10 cellular contexts compared by ENCODE assay signal in the genomic region with DNA sequence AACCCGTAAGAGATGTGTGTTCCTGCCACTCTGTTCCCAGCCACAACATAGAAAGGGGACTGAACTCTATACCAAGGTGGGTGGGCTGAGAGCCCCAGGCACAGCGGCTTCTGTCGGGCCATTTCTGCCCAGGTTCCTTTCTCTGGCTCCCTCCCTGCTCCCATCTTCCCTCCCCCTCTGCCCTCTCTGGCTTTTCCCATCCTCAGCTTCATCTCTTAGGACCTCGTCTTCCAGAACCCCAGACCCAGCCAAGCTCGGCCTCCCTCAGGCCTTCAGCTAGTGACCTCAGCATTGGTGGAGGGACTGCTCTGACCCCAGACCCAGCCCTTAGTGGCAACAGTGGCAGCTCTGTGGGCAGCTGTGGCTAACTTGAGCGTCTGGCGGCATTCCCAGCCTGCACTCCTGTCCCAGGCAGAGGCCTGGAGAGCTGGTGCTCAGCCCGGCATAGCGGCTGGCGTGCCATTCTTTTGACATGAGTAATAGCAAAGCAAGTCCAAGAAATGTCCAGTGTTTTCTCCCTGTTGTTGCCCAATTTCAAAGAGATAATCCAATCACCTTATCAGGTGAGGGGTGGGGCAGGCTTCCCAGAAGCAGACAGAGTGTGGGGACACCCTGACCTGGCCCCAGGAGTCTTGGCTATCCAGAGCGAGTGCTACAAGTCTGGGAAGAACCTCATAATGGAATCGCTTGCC. TPM values are rescaled to one million over a fixed set of nuclear protein-coding genes. Genes with fewer than 3 reads are reported as not detected.
DNase-seq lines count a peak whose midpoint lies in the region; ATAC-seq and TF ChIP-seq lines count a peak whose summit lies in the region.
"Had no signal": no experiment of that assay in that cellular context is flagged by ENCODE, and none has a peak within 500 bp of the region (broad histone marks: within the 10 kb centered on the region; RNA-seq: fewer than 3 reads in every experiment).

No MANE protein-coding gene starts in this region.

- DNase-seq in 8988T (peak; percentile 69), MG63 (peak; percentile 95), esophagus muscularis mucosa (ENCODE audit: extremely low spot score) (no peak), cerebellar nuclear complex (lab: John Stamatoyannopoulos, UW) (no peak), SIG-M5 treated with dmso at 0.1 percent for 504 hours (lab: John Stamatoyannopoulos, UW; ENCODE audit: unreplicated experiment) (no peak)
- DNase-seq in T-helper 2 cell treated with Interferon-gamma antibody and Interleukin-4, amounts not matched to agents 5 μg/mL and 100 μg/mL, for 36 hours (ENCODE audit: low spot score): no peak
- DNase-seq in natural killer cell treated with Interleukin-12 subunit alpha and Interleukin-12 subunit beta and Interleukin-15 and Interleukin-18, amount 100 ng/mL, for 72 hours (ENCODE audit: low spot score): no peak
- DNase-seq: activated CD4-positive, alpha-beta T cell treated with anti-CD3 and anti-CD28 coated beads, Interleukin-2, amount 10 ng/mL, durations not matched to agents 24 days and 14 days; NCI-H526 had no signal

- H3K9me3 ChIP-seq in MG63 (no peaks in the 10 kb centered on the region), esophagus muscularis mucosa (no peaks in the 10 kb centered on the region), muscle layer of duodenum (ENCODE audit: control insufficient read depth in 1 of 2, low read length in 2 of 2) (no peaks in the 10 kb centered on the region)

- H3K27ac Mint-ChIP-seq in T-helper 2 cell treated with Interferon-gamma antibody and Interleukin-4, amounts not matched to agents 5 μg/mL and 100 μg/mL, for 36 hours: no peak overlapping the region
- H3K27ac Mint-ChIP-seq in natural killer cell treated with Interleukin-12 subunit alpha and Interleukin-12 subunit beta and Interleukin-15 and Interleukin-18, amount 100 ng/mL, for 72 hours: no peak overlapping the region
- H3K27ac Mint-ChIP-seq: activated CD4-positive, alpha-beta T cell treated with anti-CD3 and anti-CD28 coated beads, Interleukin-2, amount 10 ng/mL, durations not matched to agents 24 days and 14 days had no signal

- intact Hi-C loops in esophagus muscularis mucosa (cut with DNase I): no loop called here

- H3K4me3 ChIP-seq in MG63 (no peak overlapping the region), esophagus muscularis mucosa (no peak overlapping the region), muscle layer of duodenum (ENCODE audit: low read depth in 1 of 2, low read length in 2 of 2) (no peak overlapping the region)

- ATAC-seq in natural killer cell treated with Interleukin-12 subunit alpha and Interleukin-12 subunit beta and Interleukin-15 and Interleukin-18, amount 100 ng/mL, for 72 hours: no peak

- H3K9me3 Mint-ChIP-seq in T-helper 2 cell treated with Interferon-gamma antibody and Interleukin-4, amounts not matched to agents 5 μg/mL and 100 μg/mL, for 36 hours: no peaks in the 10 kb centered on the region
- H3K9me3 Mint-ChIP-seq in natural killer cell treated with Interleukin-12 subunit alpha and Interleukin-12 subunit beta and Interleukin-15 and Interleukin-18, amount 100 ng/mL, for 72 hours: no peaks in the 10 kb centered on the region
- H3K9me3 Mint-ChIP-seq: activated CD4-positive, alpha-beta T cell treated with anti-CD3 and anti-CD28 coated beads, Interleukin-2, amount 10 ng/mL, durations not matched to agents 24 days and 14 days had no signal

- TF ChIP-seq EP300 in esophagus muscularis mucosa (IDR thresholded peaks at IDR 0.05): no peak

- no peak overlapping the region for H3K4me3 Mint-ChIP-seq in T-helper 2 cell treated with Interferon-gamma antibody and Interleukin-4, amounts not matched to agents 5 μg/mL and 100 μg/mL, for 36 hours
- H3K4me3 Mint-ChIP-seq in natural killer cell treated with Interleukin-12 subunit alpha and Interleukin-12 subunit beta and Interleukin-15 and Interleukin-18, amount 100 ng/mL, for 72 hours: no peak overlapping the region
- H3K4me3 Mint-ChIP-seq: activated CD4-positive, alpha-beta T cell treated with anti-CD3 and anti-CD28 coated beads, Interleukin-2, amount 10 ng/mL, durations not matched to agents 24 days and 14 days had no signal

- TF ChIP-seq POLR2A in esophagus muscularis mucosa (IDR thresholded peaks at IDR 0.05; ENCODE audit: low read depth): no peak

- peaks cover 2% of the 10 kb centered on the region for H3K27me3 Mint-ChIP-seq in T-helper 2 cell treated with Interferon-gamma antibody and Interleukin-4, amounts not matched to agents 5 μg/mL and 100 μg/mL, for 36 hours (ENCODE audit: low read depth)
- H3K27me3 Mint-ChIP-seq in natural killer cell treated with Interleukin-12 subunit alpha and Interleukin-12 subunit beta and Interleukin-15 and Interleukin-18, amount 100 ng/mL, for 72 hours: no peaks in the 10 kb centered on the region

- no peaks in the 10 kb centered on the region for H3K36me3 ChIP-seq in MG63
- no peaks in the 10 kb centered on the region for H3K36me3 ChIP-seq in esophagus muscularis mucosa
- no peaks in the 10 kb centered on the region for H3K36me3 ChIP-seq in muscle layer of duodenum (ENCODE audit: control insufficient read depth in 1 of 2, insufficient read depth in 2 of 2, low read length in 2 of 2)

- H3K27ac ChIP-seq in esophagus muscularis mucosa (replicated peaks in 1 of 4): peak overlapping the region; percentile 30 to 64 (median 36)
- H3K27ac ChIP-seq in muscle layer of duodenum (ENCODE audit: low read length): peak overlapping the region; percentile 55

- H3K4me1 Mint-ChIP-seq in T-helper 2 cell treated with Interferon-gamma antibody and Interleukin-4, amounts not matched to agents 5 μg/mL and 100 μg/mL, for 36 hours (ENCODE audit: low read depth): peaks cover 8% of the 10 kb centered on the region
- peaks cover 29% of the 10 kb centered on the region in 2 donors for H3K4me1 Mint-ChIP-seq in natural killer cell treated with Interleukin-12 subunit alpha and Interleukin-12 subunit beta and Interleukin-15 and Interleukin-18, amount 100 ng/mL, for 72 hours (ENCODE audit: low read depth in 2 of 2)

- 90% methylated on average over 7 of the region's 12 CpGs for WGBS in esophagus muscularis mucosa

- no peaks in the 10 kb centered on the region for H3K36me3 Mint-ChIP-seq in T-helper 2 cell treated with Interferon-gamma antibody and Interleukin-4, amounts not matched to agents 5 μg/mL and 100 μg/mL, for 36 hours (ENCODE audit: low read depth)
- no peaks in the 10 kb centered on the region for H3K36me3 Mint-ChIP-seq in natural killer cell treated with Interleukin-12 subunit alpha and Interleukin-12 subunit beta and Interleukin-15 and Interleukin-18, amount 100 ng/mL, for 72 hours

- no peak for TF ChIP-seq CTCF in esophagus muscularis mucosa (IDR thresholded peaks at IDR 0.05)

- peaks cover 32 to 55% (median 42%) of the 10 kb centered on the region in 4 donors for H3K4me1 ChIP-seq in esophagus muscularis mucosa
- H3K4me1 ChIP-seq in muscle layer of duodenum (ENCODE audit: control insufficient read depth in 1 of 2, insufficient read depth in 2 of 2, low read length in 2 of 2): peaks cover 6 to 14% of the 10 kb centered on the region in 2 donors

- H3K27me3 ChIP-seq in MG63 (no peaks in the 10 kb centered on the region), esophagus muscularis mucosa (no peaks in the 10 kb centered on the region), muscle layer of duodenum (ENCODE audit: low read depth, low read length) (no peaks in the 10 kb centered on the region)

RNA-seq across cellular contexts. Expression of a gene that starts 15.9 kb away (rescaled TPM):
- total RNA-seq in MG63 (2014; rRNA removed; shearing (Covaris generic); ENCODE audit: low replicate concordance): 0.86 and 1.3 TPM in 2 replicates
- 10 to 100 TPM in 2 of 4 donors, 1 to 10 TPM in 2; 8.7 to 22.4 (median 13.3) TPM for total RNA-seq in esophagus muscularis mucosa
- total RNA-seq in natural killer cell treated with Interleukin-12 subunit alpha and Interleukin-12 subunit beta and Interleukin-15 and Interleukin-18, amount 100 ng/mL, for 72 hours: 100 to 1,000 TPM in 1 of 2 donors, 10 to 100 TPM in 1; 65.1 to 147 TPM

RNA-seq across cellular contexts. Expression of a gene that starts 30.1 kb away (rescaled TPM):
- total RNA-seq in MG63 (2014; rRNA removed; shearing (Covaris generic); ENCODE audit: low replicate concordance): not detected in 2 replicates
- not detected for total RNA-seq in esophagus muscularis mucosa
- not detected for total RNA-seq in natural killer cell treated with Interleukin-12 subunit alpha and Interleukin-12 subunit beta and Interleukin-15 and Interleukin-18, amount 100 ng/mL, for 72 hours
- total RNA-seq: activated CD4-positive, alpha-beta T cell treated with anti-CD3 and anti-CD28 coated beads, Interleukin-2, amount 10 ng/mL, durations not matched to agents 24 days and 14 days had no signal

Comparison
In these comparisons a context has a peak if more than half of its experiments do, and no peak if none do; other contexts are left out.
1. DNase-seq: peak in 8988T (single experiment) and MG63 (single experiment); none in esophagus muscularis mucosa (single experiment), cerebellar nuclear complex (0 of 2), SIG-M5 treated with dmso at 0.1 percent for 504 hours (single experiment), T-helper 2 cell treated with Interferon-gamma antibody and Interleukin-4, amounts not matched to agents 5 μg/mL and 100 μg/mL, for 36 hours (single experiment) and natural killer cell treated with Interleukin-12 subunit alpha and Interleukin-12 subunit beta and Interleukin-15 and Interleukin-18, amount 100 ng/mL, for 72 hours (single experiment).